In the genomic region with DNA sequence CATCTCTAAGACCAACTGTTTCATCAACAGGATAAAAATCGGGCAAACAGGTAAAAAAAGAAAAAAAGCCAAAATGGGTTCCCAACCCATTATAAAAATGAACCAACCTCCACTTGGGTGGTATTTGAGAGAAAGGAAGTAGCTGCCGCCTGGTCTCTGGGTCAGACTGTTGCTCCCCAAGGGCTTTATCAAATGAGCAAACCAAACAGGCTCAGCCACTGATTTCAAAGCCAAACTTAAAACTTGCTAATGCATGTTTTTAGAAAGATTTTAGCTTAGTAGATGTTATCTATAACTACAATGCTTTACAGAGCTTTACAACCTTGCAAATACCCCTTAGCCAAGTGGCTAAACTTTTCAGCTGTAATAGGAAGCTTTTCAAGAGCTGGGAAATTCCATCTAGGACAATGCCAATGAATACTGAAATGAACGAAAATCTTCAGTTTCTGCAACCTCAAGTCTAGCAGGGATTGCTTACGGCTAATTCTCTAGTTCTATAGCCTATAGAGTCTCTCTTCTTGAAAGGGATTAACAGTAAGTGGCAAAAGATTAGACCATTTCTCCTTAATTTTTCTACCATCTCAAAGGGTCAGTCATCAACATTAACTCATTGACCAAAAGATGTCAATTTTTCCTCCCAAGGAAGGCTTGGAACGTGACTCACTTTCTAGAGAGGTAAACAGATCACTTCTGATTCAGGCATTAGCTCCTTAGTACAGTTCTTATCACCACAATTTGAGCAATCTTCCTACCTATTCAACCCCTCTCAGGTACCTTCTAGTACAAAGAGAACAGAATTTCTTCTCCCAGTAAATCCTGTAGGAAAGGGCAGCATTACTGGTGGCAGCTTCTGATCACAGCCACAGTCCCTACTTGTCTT, we compare ENCODE assay signal across 1 cellular context.
TF ChIP-seq lines count a peak whose summit lies in the region.

No MANE protein-coding gene starts in this region.

TF ChIP-seq in A549, 52 proteins besides CTCF, POLR2A, EP300 and RAD21 (continued from another document):
- TF ChIP-seq E2F6 (IDR thresholded peaks at IDR 0.05; ENCODE audit: borderline replicate concordance, low read depth) (no peak), KDM1A (IDR thresholded peaks at IDR 0.05; ENCODE audit: low read depth) (no peak), SREBF2 (IDR thresholded peaks at IDR 0.05) (no peak), CBX2 (IDR thresholded peaks at IDR 0.05; ENCODE audit: borderline replicate concordance, low read depth) (no peak), MAFK (IDR thresholded peaks at IDR 0.05; ENCODE audit: partially characterized antibody) (no peak), ELK1 (IDR thresholded peaks at IDR 0.05; ENCODE audit: low read depth, low read length) (no peak), HOXB5 (CRISPR knock-in tag; IDR thresholded peaks at IDR 0.05) (no peak), ZC3H11A (IDR thresholded peaks at IDR 0.05) (no peak), HES2 (IDR thresholded peaks at IDR 0.05) (no peak), BHLHE40 (IDR thresholded peaks at IDR 0.05; ENCODE audit: low read depth, low read length) (no peak), TFCP2L1 (CRISPR knock-in tag; IDR thresholded peaks at IDR 0.05) (no peak)
- TF ChIP-seq, protein P1, sequence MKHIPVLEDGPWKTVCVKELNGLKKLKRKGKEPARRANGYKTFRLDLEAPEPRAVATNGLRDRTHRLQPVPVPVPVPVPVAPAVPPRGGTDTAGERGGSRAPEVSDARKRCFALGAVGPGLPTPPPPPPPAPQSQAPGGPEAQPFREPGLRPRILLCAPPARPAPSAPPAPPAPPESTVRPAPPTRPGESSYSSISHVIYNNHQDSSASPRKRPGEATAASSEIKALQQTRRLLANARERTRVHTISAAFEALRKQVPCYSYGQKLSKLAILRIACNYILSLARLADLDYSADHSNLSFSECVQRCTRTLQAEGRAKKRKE (CRISPR knock-in tag; IDR thresholded peaks at IDR 0.05; ENCODE audit: low read depth) = no peak
- TF ChIP-seq, protein P2, sequence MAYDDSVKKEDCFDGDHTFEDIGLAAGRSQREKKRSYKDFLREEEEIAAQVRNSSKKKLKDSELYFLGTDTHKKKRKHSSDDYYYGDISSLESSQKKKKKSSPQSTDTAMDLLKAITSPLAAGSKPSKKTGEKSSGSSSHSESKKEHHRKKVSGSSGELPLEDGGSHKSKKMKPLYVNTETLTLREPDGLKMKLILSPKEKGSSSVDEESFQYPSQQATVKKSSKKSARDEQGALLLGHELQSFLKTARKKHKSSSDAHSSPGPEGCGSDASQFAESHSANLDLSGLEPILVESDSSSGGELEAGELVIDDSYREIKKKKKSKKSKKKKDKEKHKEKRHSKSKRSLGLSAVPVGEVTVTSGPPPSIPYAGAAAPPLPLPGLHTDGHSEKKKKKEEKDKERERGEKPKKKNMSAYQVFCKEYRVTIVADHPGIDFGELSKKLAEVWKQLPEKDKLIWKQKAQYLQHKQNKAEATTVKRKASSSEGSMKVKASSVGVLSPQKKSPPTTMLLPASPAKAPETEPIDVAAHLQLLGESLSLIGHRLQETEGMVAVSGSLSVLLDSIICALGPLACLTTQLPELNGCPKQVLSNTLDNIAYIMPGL (CRISPR knock-in tag; IDR thresholded peaks at IDR 0.05; ENCODE audit: borderline replicate concordance) = no peak
